17 cellular contexts compared by ENCODE assay signal in genomic region chr4:38150766-38151165, GRCh38.
DNase-seq lines count a peak whose midpoint lies in the region; ATAC-seq and TF ChIP-seq lines count a peak whose summit lies in the region.
"Had no signal": no experiment of that assay in that cellular context is flagged by ENCODE, and none has a peak within 500 bp of the region (broad histone marks: within the 10 kb centered on the region; RNA-seq: fewer than 3 reads in every experiment).

No MANE protein-coding gene starts in this region.

- no peak overlapping the region for H3K4me3 ChIP-seq in foreskin fibroblast (ENCODE audit: low read depth in 1 of 2, low read length in 2 of 2)
- H3K4me3 ChIP-seq in vagina, result no peak overlapping the region
- H3K4me3 ChIP-seq: BLaER1 had no signal

- intact Hi-C loops in vagina (cut with DNase I), result no loop called here
- intact Hi-C loops in left cardiac atrium (cut with DNase I), result no loop called here

- H3K27me3 ChIP-seq in vagina, result no peaks in the 10 kb centered on the region
- H3K27me3 ChIP-seq: BLaER1 had no signal

- TF ChIP-seq POLR2A in vagina (IDR thresholded peaks at IDR 0.05), result no peak

- no peaks in the 10 kb centered on the region for H3K9me3 ChIP-seq in vagina

- peaks cover 34% of the 10 kb centered on the region for H3K4me1 ChIP-seq in vagina

- peak overlapping the region; percentile 31 for H3K27ac ChIP-seq in vagina
- H3K27ac ChIP-seq: BLaER1, KMS-11 had no signal

- H3K36me3 ChIP-seq in vagina, result no peaks in the 10 kb centered on the region
- H3K36me3 ChIP-seq: BLaER1 had no signal

- ATAC-seq in HG03565 (IDR thresholded peaks at IDR 0.05; ENCODE audit: unreplicated experiment), result no peak
- no peak for ATAC-seq in left cardiac atrium
- ATAC-seq: HCT116 had no signal

- TF ChIP-seq CTCF in foreskin fibroblast (IDR thresholded peaks at IDR 0.05; ENCODE audit: low read depth, low read length) (no peak), vagina (IDR thresholded peaks at IDR 0.05) (no peak)

- DNase-seq in GM04504 (ENCODE audit: low read depth), result peak; percentile 28
- DNase-seq in amniotic stem cell (lab: John Stamatoyannopoulos, UW), result peak; percentile 68
- DNase-seq in foreskin fibroblast, result peak; percentile 90 to 91
- no peak for DNase-seq in vagina (ENCODE audit: extremely low spot score in 2 of 2)
- no peak for DNase-seq in left cardiac atrium
- no peak for DNase-seq in SW480 (ENCODE audit: low spot score)
- DNase-seq: activated CD4-positive, alpha-beta T cell treated with anti-CD3 and anti-CD28 coated beads for 1 hour; activated naive CD8-positive, alpha-beta T cell treated with anti-CD3 and anti-CD28 coated beads, Interleukin-2, amount 10 ng/mL, durations not matched to agents 7 days and 5 days; head of caudate nucleus; immature natural killer cell; NCI-H2029 treated with DMSO at 0.1 percent for 48 hours; NCI-H446 treated with DMSO at 0.1 percent for 48 hours; NK-92 treated with Interleukin-12 subunit alpha and Interleukin-12 subunit beta, amount 100 ng/mL, for 24 hours had no signal

Comparison
In these comparisons a context has a peak if more than half of its experiments do, and no peak if none do; other contexts are left out.
1. DNase-seq: peak in GM04504 (single experiment), amniotic stem cell (single experiment) and foreskin fibroblast (2 of 2); none in vagina (0 of 2), left cardiac atrium (single experiment) and SW480 (single experiment).